Comparison of ENCODE assay signal across 10 cellular contexts in the genomic region with DNA sequence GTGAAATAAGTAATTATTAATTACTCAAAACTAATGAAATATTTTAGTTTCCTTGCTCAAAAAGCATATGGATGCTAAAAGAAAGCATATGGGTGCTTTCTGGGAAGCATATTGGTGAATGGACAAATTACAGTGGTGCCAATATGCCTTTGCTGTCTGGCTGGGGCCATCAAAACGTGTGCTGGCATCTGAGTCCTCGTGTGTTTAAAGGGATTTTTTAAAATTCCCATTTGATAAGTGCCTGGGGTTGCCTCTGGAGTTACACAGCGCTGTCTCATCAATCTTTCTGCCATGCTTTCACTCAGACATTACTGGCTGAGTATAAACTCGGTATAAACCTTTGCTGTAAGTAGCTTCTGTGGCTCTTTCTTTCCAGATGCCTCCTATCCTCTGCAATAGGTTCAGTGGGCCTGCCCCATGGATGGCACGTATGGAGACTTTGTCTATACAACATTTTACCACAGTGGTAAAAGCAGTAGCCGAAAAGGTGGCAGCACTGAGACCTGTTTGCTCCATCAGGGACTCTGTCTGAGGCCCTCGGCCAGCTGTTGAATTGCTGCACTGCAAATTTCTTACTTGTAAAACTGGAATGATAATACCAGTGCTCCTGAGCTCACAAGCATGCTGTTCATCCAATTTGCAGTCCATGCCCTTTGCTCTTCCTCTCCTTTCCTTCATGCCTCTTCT.
DNase-seq lines count a peak whose midpoint lies in the region; ATAC-seq lines count a peak whose summit lies in the region.
"Had no signal": no experiment of that assay in that cellular context is flagged by ENCODE, and none has a peak within 500 bp of the region (broad histone marks: within the 10 kb centered on the region; RNA-seq: fewer than 3 reads in every experiment).

No MANE protein-coding gene starts in this region.

- H3K4ac ChIP-seq in mesendoderm (ENCODE audit: low read depth, low read length), result no peak overlapping the region

- H2AK5ac ChIP-seq in mesendoderm (ENCODE audit: low read length), result no peak overlapping the region

- H3K4me2 ChIP-seq in mesendoderm (ENCODE audit: low read length), result no peak overlapping the region

- no peaks in the 10 kb centered on the region for H3K79me2 ChIP-seq in mesendoderm (ENCODE audit: control insufficient read depth, insufficient read depth, low read length)

- no peak overlapping the region for H4K5ac ChIP-seq in mesendoderm (ENCODE audit: low read length)

- no peak overlapping the region for H3K23ac ChIP-seq in mesendoderm (ENCODE audit: low read length)

- no peak overlapping the region for H3K9ac ChIP-seq in mesendoderm (ENCODE audit: low read length)

- no peak overlapping the region for H2BK120ac ChIP-seq in mesendoderm (ENCODE audit: low read depth, low read length)

- ATAC-seq in HG02981 (IDR thresholded peaks at IDR 0.05; ENCODE audit: unreplicated experiment), result no peak
- ATAC-seq: K562 had no signal

- H3K36me3 ChIP-seq in mesendoderm (ENCODE audit: control insufficient read depth, insufficient read depth, low read length), result no peaks in the 10 kb centered on the region
- H3K36me3 ChIP-seq: Peyer's patch had no signal

- H3K79me1 ChIP-seq in mesendoderm (ENCODE audit: low read length), result peaks cover 3% of the 10 kb centered on the region

- H3K4me3 ChIP-seq in mesendoderm (ENCODE audit: low read length), result no peak overlapping the region
- H3K4me3 ChIP-seq: K562, Peyer's patch had no signal

- H3K56ac ChIP-seq in mesendoderm (ENCODE audit: low read length), result no peak overlapping the region

- no CpG with 5 or more reads among the region's 7 CpGs for WGBS in mesendoderm (ENCODE audit: extremely low coverage, insufficient coverage, low lambda C conversion rate)

- H2BK5ac ChIP-seq in mesendoderm (ENCODE audit: low read length), result no peak overlapping the region

- no peak overlapping the region for H3K18ac ChIP-seq in mesendoderm (ENCODE audit: low read length)

- H3K27ac ChIP-seq in mesendoderm (ENCODE audit: low read depth, low read length), result no peak overlapping the region

- no peaks in the 10 kb centered on the region for H3K4me1 ChIP-seq in mesendoderm (ENCODE audit: control insufficient read depth, low read depth, low read length)

- no peaks in the 10 kb centered on the region for H3K27me3 ChIP-seq in mesendoderm (ENCODE audit: insufficient read depth, low read length, poor library complexity)
- H3K27me3 ChIP-seq: Peyer's patch had no signal

- peak; percentile 25 for DNase-seq in A172 (ENCODE audit: low spot score)
- peak; percentile 25 for DNase-seq in M059J (ENCODE audit: low read depth)
- DNase-seq in cerebellum (ENCODE audit: low spot score), result peak; percentile 28
- DNase-seq in mesendoderm, result peak; percentile 52
- no peak for DNase-seq in NCI-H187 (lab: John Stamatoyannopoulos, UW)
- no peak for DNase-seq in T-helper 9 cell
- no peak for DNase-seq in DMS53 treated with DMSO at 0.1 percent for 48 hours (lab: John Stamatoyannopoulos, UW; ENCODE audit: unreplicated experiment)

- no peak overlapping the region for H4K8ac ChIP-seq in mesendoderm (ENCODE audit: low read depth, low read length)

- H2BK15ac ChIP-seq in mesendoderm (replicated peaks; ENCODE audit: low read depth), result no peak overlapping the region

Comparison
In these comparisons a context has a peak if more than half of its experiments do, and no peak if none do; other contexts are left out.
1. DNase-seq: peak in A172 (single experiment), M059J (single experiment), cerebellum (single experiment) and mesendoderm (single experiment); none in NCI-H187 (0 of 2), T-helper 9 cell (single experiment) and DMS53 treated with DMSO at 0.1 percent for 48 hours (single experiment).